In the genomic region with DNA sequence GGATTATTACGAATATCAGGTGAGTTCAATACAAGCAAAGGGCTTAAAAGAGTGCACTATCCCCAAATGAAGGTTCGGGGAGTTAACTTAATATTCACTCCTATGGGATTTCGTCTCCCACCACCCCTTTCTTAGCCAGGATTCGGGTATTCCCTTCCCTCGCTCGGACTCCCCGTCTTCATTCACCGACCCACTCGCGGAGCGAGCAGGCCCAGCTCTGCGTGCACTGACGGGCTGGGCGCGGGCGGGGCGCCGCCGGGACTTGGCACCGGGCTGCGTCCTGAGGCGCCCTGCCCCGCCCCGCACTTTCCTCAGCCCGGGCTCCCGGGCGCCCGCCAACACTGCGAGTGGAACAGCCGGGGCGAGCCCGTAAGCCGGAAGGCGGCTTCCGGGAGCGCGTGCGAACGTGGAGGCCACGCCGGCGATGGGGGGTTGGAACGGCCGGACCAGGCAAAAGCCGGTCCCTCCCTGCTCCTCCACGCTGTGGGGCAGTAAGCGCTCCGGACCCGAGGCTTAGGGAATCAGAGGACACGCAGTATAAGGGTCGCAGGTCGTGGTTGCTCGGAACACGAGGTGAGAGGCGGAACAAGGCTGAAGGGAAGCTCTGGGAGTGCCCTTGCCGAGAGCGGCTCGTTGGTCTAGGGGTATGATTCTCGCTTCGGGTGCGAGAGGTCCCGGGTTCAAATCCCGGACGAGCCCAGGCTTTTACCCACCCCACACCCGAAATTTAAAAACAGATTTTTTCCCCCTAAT, we compare ENCODE assay signal across 8 cellular contexts. TPM values are rescaled to one million over a fixed set of nuclear protein-coding genes. Genes with fewer than 3 reads are reported as not detected.
DNase-seq lines count a peak whose midpoint lies in the region; ATAC-seq and TF ChIP-seq lines count a peak whose summit lies in the region.

No MANE protein-coding gene starts in this region.

- peak; percentile 57 for TF ChIP-seq POLR2A in transverse colon (IDR thresholded peaks at IDR 0.05)

- H3K27ac ChIP-seq in trophoblast cell (ENCODE audit: low read depth, low read length) (peak overlapping the region; percentile 85), transverse colon (peak overlapping the region; percentile 83 to 92 (median 88))

- peak overlapping the region; percentile 92 for H2AFZ ChIP-seq in trophoblast cell (ENCODE audit: insufficient read depth, low read length, poor library complexity)

- no peak overlapping the region for H3K23ac ChIP-seq in trophoblast cell (ENCODE audit: low read length)

- peak overlapping the region; percentile 89 for H2BK120ac ChIP-seq in trophoblast cell (ENCODE audit: insufficient read depth, low read length, poor library complexity)

- no peak overlapping the region for H3K4ac ChIP-seq in trophoblast cell (ENCODE audit: low read depth, low read length)

- H3K4me3 ChIP-seq in trophoblast cell (ENCODE audit: low read depth, low read length) (peak overlapping the region; percentile 86), transverse colon (peak overlapping the region; percentile 40 to 62 (median 50))

- H3K36me3 ChIP-seq in trophoblast cell (ENCODE audit: control insufficient read depth in 1 of 2, insufficient read depth in 2 of 2, low read length in 2 of 2) (no peaks in the 10 kb centered on the region), transverse colon (no peaks in the 10 kb centered on the region)

- no peaks in the 10 kb centered on the region for H3K9me3 Mint-ChIP-seq in activated naive CD8-positive, alpha-beta T cell (ENCODE audit: low read depth)

- peak overlapping the region; percentile 91 for H2BK5ac ChIP-seq in trophoblast cell (ENCODE audit: low read depth, low read length, poor library complexity)

- peak overlapping the region; percentile 86 for H3K27ac Mint-ChIP-seq in activated naive CD8-positive, alpha-beta T cell

- H4K12ac ChIP-seq in trophoblast cell (ENCODE audit: low read depth, low read length), result peak overlapping the region; percentile 86

- TF ChIP-seq CTCF in GM10266 (IDR thresholded peaks at IDR 0.05; ENCODE audit: control insufficient read depth, insufficient read depth, low read depth, missing control alignments), result no peak
- no peak for TF ChIP-seq CTCF in transverse colon (IDR thresholded peaks at IDR 0.05)

- H4K8ac ChIP-seq in trophoblast cell (ENCODE audit: low read depth, low read length), result peak overlapping the region; percentile 92

- peak overlapping the region; percentile 98 for H3K18ac ChIP-seq in trophoblast cell (ENCODE audit: low read length)

- peak; percentile 47 for ATAC-seq in HG02610 (IDR thresholded peaks at IDR 0.05; ENCODE audit: unreplicated experiment)
- peak; percentile 79 for ATAC-seq in SK-N-SH treated with all-trans-retinoic acid at 6 μM for 48 hours
- peak; percentile 92 for ATAC-seq in Right ventricle myocardium superior (ENCODE audit: poor library complexity)

- H4K91ac ChIP-seq in trophoblast cell (ENCODE audit: low read depth, low read length), result peak overlapping the region; percentile 91

- peak overlapping the region; percentile 74 for H3K4me2 ChIP-seq in trophoblast cell (ENCODE audit: low read length)

- no peaks in the 10 kb centered on the region for H3K27me3 ChIP-seq in trophoblast cell (ENCODE audit: insufficient read depth, low read length)
- H3K27me3 ChIP-seq in transverse colon, result no peaks in the 10 kb centered on the region

- peaks cover 22% of the 10 kb centered on the region for H3K79me1 ChIP-seq in trophoblast cell (ENCODE audit: low read length)

- no peaks in the 10 kb centered on the region for H3K9me3 ChIP-seq in trophoblast cell (ENCODE audit: insufficient read depth, low read depth, low read length)
- no peaks in the 10 kb centered on the region for H3K9me3 ChIP-seq in transverse colon

- H3K79me2 ChIP-seq in trophoblast cell (ENCODE audit: control insufficient read depth, insufficient read depth, low read length, poor library complexity), result peaks cover 5% of the 10 kb centered on the region

- H3K4me1 ChIP-seq in trophoblast cell (ENCODE audit: control insufficient read depth in 1 of 2, insufficient read depth in 2 of 2, low read length in 2 of 2), result peaks cover 14% of the 10 kb centered on the region in 2 experiments
- peaks cover 0 to 24% (median 13%) of the 10 kb centered on the region in 4 donors for H3K4me1 ChIP-seq in transverse colon

- H3K9ac ChIP-seq in trophoblast cell (ENCODE audit: low read length), result peak overlapping the region; percentile 71

- WGBS in trophoblast cell (ENCODE audit: extremely low coverage, insufficient coverage, insufficient read length), result no CpG with 5 or more reads among the region's 65 CpGs
- 0% methylated on average over 55 of the region's 65 CpGs; no CpG with 5 or more reads in 1 of the 2 donors for WGBS in transverse colon (ENCODE audit: low coverage in 1 of 2), 2 donors

- H3K4me3 Mint-ChIP-seq in activated naive CD8-positive, alpha-beta T cell, result peak overlapping the region; percentile 97

- H3K36me3 Mint-ChIP-seq in activated naive CD8-positive, alpha-beta T cell, result no peaks in the 10 kb centered on the region

- H3K4me1 Mint-ChIP-seq in activated naive CD8-positive, alpha-beta T cell (ENCODE audit: low read depth), result peaks cover 35% of the 10 kb centered on the region

- no peak overlapping the region for H2AK5ac ChIP-seq in trophoblast cell (ENCODE audit: low read length)

- H3K14ac ChIP-seq in trophoblast cell (ENCODE audit: low read length), result peak overlapping the region; percentile 96

- H3K27me3 Mint-ChIP-seq in activated naive CD8-positive, alpha-beta T cell, result no peaks in the 10 kb centered on the region

- in situ Hi-C loops in transverse colon (cut with MboI; ENCODE audit: low pct_ligation_motif_present in 1 of 4, low pct_unique_long_range_greater_than_20kb in 1 of 4, low sequenced_read_pairs in 3 of 4), result loop anchor here in 2 of 4 donors (25.0 kb wide), 1 partner anchor 223 kb away; a partner anchor contains a TSS

- peak overlapping the region; percentile 88 for H2BK12ac ChIP-seq in trophoblast cell (ENCODE audit: low read length)

- intact Hi-C loops in Right ventricle myocardium superior (cut with DNase I) (no loop called here), transverse colon (cut with DNase I; ENCODE audit: low total_unique reads) (no loop called here)

- DNase-seq in GM10266 (ENCODE audit: extremely low spot score) (peak; percentile 70), NCI-H1092 (lab: John Stamatoyannopoulos, UW) (peak; percentile 82), Right ventricle myocardium superior (peak; percentile 93), trophoblast cell (peak; percentile 87 to 95), transverse colon (peak; percentile 93)

- no peak for TF ChIP-seq EP300 in transverse colon (IDR thresholded peaks at IDR 0.05; ENCODE audit: low read depth)

TF ChIP-seq in SK-N-SH treated with all-trans-retinoic acid at 6 μM for 48 hours, 23 proteins besides CTCF, POLR2A, EP300 and RAD21:
- TF ChIP-seq, protein P1, sequence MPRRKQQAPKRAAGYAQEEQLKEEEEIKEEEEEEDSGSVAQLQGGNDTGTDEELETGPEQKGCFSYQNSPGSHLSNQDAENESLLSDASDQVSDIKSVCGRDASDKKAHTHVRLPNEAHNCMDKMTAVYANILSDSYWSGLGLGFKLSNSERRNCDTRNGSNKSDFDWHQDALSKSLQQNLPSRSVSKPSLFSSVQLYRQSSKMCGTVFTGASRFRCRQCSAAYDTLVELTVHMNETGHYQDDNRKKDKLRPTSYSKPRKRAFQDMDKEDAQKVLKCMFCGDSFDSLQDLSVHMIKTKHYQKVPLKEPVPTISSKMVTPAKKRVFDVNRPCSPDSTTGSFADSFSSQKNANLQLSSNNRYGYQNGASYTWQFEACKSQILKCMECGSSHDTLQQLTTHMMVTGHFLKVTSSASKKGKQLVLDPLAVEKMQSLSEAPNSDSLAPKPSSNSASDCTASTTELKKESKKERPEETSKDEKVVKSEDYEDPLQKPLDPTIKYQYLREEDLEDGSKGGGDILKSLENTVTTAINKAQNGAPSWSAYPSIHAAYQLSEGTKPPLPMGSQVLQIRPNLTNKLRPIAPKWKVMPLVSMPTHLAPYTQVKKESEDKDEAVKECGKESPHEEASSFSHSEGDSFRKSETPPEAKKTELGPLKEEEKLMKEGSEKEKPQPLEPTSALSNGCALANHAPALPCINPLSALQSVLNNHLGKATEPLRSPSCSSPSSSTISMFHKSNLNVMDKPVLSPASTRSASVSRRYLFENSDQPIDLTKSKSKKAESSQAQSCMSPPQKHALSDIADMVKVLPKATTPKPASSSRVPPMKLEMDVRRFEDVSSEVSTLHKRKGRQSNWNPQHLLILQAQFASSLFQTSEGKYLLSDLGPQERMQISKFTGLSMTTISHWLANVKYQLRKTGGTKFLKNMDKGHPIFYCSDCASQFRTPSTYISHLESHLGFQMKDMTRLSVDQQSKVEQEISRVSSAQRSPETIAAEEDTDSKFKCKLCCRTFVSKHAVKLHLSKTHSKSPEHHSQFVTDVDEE (CRISPR knock-in tag; IDR thresholded peaks at IDR 0.05), result peak; percentile 32; the same call in 1 of the 2 replicates
- TF ChIP-seq ESRRG (CRISPR knock-in tag; IDR thresholded peaks at IDR 0.05), result no peak
- TF ChIP-seq RARB (CRISPR knock-in tag; IDR thresholded peaks at IDR 0.05), result 0 out of 2 replicates have a peak, but pooled peaks have one; percentile 8

RNA-seq across cellular contexts. Expression of a gene that starts 7.5 kb away (rescaled TPM):
- total RNA-seq in Right ventricle myocardium superior (34.4 TPM), transverse colon (10 to 100 TPM; 32.9 to 79.5 (median 58.2) TPM)
- 335 and 346 TPM in 2 replicates for polyA plus RNA-seq in trophoblast cell (2013)

Comparison
In these comparisons a context has a peak if more than half of its experiments do, and no peak if none do; other contexts are left out.
1. Peak in every context shown above with its lines: DNase-seq, ATAC-seq, H3K4me3 ChIP-seq and H3K27ac ChIP-seq.